In the genomic region with DNA sequence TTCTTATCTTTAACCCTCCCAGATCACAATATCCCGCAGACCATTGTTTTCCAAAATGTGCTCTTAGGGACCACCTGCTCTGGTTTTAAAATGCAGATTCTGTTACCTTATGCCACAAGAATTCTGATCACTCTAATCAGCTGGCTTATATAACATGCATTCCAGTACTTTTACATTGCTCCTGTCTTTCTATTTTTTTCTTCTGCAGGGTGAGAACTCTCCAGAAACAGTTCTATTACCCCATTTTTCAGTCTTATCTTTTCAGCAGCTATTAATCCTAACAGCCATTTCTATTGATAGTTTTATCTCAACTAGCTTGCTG, we compare ENCODE assay signal across 8 cellular contexts. TPM values are rescaled to one million over a fixed set of nuclear protein-coding genes. Genes with fewer than 3 reads are reported as not detected.
DNase-seq lines count a peak whose midpoint lies in the region; ATAC-seq and TF ChIP-seq lines count a peak whose summit lies in the region.

No MANE protein-coding gene starts in this region.

- H3K9me3 ChIP-seq in GM23248 (ENCODE audit: low read depth) (no peaks in the 10 kb centered on the region), psoas muscle (no peaks in the 10 kb centered on the region)

- POLR2A ChIA-PET in activated B cell treated with CpG ODN at 0.5 μM for 24 hours (lab: Charles Lee), result interaction anchor here (1.1 to 4.4 kb wide), 6 partner anchors 41 to 157 kb away, joined by 3 to 38 read pairs (median 6); a partner anchor contains a TSS

- TF ChIP-seq CTCF in activated B cell treated with CpG ODN at 0.5 μM for 24 hours (IDR thresholded peaks at IDR 0.05), result no peak
- TF ChIP-seq CTCF in fibroblast of the aortic adventitia (IDR thresholded peaks at IDR 0.05; ENCODE audit: insufficient read depth, low read length), result no peak
- no peak for TF ChIP-seq CTCF in psoas muscle (IDR thresholded peaks at IDR 0.05)

- H3K4me1 ChIP-seq in GM23248 (ENCODE audit: insufficient read depth) (peaks cover 41% of the 10 kb centered on the region), psoas muscle (peaks cover 47% of the 10 kb centered on the region)

- H3K79me2 ChIP-seq in GM23248 (ENCODE audit: insufficient read depth), result peaks cover 75% of the 10 kb centered on the region

- peak overlapping the region; percentile 84 for H3K27ac Mint-ChIP-seq in activated B cell treated with CpG ODN at 0.5 μM for 24 hours

- no peak for ATAC-seq in activated B cell treated with CpG ODN at 0.5 μM for 24 hours (ENCODE audit: low read depth)
- ATAC-seq in psoas muscle, result no peak
- no peak for ATAC-seq in GM18909 (IDR thresholded peaks at IDR 0.05; ENCODE audit: poor library complexity, unreplicated experiment)
- ATAC-seq in esophagus mucosa, result no peak
- ATAC-seq in GM18498 (IDR thresholded peaks at IDR 0.05; ENCODE audit: unreplicated experiment), result no peak

- peak overlapping the region; percentile 88 for H3K27ac ChIP-seq in GM23248
- H3K27ac ChIP-seq in psoas muscle, result peak overlapping the region; percentile 99

- peaks cover 23% of the 10 kb centered on the region for H3K36me3 Mint-ChIP-seq in activated B cell treated with CpG ODN at 0.5 μM for 24 hours (ENCODE audit: low read depth)

- peaks cover 62% of the 10 kb centered on the region for H3K4me1 Mint-ChIP-seq in activated B cell treated with CpG ODN at 0.5 μM for 24 hours

- DNase-seq in GM23248, result peak; percentile 19
- no peak for DNase-seq in activated B cell treated with CpG ODN at 0.5 μM for 24 hours
- peak; percentile 43 for DNase-seq in fibroblast of the aortic adventitia (ENCODE audit: low read depth)
- no peak for DNase-seq in psoas muscle
- no peak for DNase-seq in stimulated activated CD4-positive, alpha-beta T cell treated with anti-CD3 and anti-CD28 coated beads, Interleukin-4, amount 100 ng/mL, for 1 hour

- peak overlapping the region; percentile 74 for H3K4me3 Mint-ChIP-seq in activated B cell treated with CpG ODN at 0.5 μM for 24 hours

- CTCF ChIA-PET in activated B cell treated with CpG ODN at 0.5 μM for 24 hours (lab: Charles Lee), result interaction anchor here (0.9 to 2.2 kb wide), 5 partner anchors 77 to 344 kb away, joined by 3 to 9 read pairs (median 6); a partner anchor contains a TSS

- H3K27me3 Mint-ChIP-seq in activated B cell treated with CpG ODN at 0.5 μM for 24 hours, result peaks cover 1% of the 10 kb centered on the region

- peak overlapping the region; percentile 94 for H3K9ac ChIP-seq in GM23248

- H3K4me3 ChIP-seq in GM23248 (peak overlapping the region; percentile 91), fibroblast of the aortic adventitia (ENCODE audit: low read depth, low read length) (peak overlapping the region; percentile 98), psoas muscle (peak overlapping the region; percentile 97)

- peak overlapping the region; percentile 29 for H2AFZ ChIP-seq in GM23248

- H3F3A ChIP-seq in GM23248 (ENCODE audit: insufficient read depth), result peaks cover 25% of the 10 kb centered on the region

- intact Hi-C loops in activated B cell treated with CpG ODN at 0.5 μM for 24 hours (cut with micrococcal nuclease) (loop anchor here (1.0 to 5.0 kb wide), 5 partner anchors 15 to 327 kb away; no protein-coding TSS in a partner anchor), psoas muscle (cut with DNase I) (loop anchor here in 1 of 2 donors (5.0 to 10.0 kb wide), 2 partner anchors 67 to 339 kb away; a partner anchor contains a TSS)

- peaks cover 14% of the 10 kb centered on the region; the same call in 1 of the 2 replicates for H4K20me1 ChIP-seq in GM23248 (ENCODE audit: insufficient read depth)

- in situ Hi-C loops in GM23248 (cut with MboI), result no loop called here

- 95 to 100% methylated on average over 1 of the region's 1 CpG for WGBS in GM23248 (ENCODE audit: low coverage in 1 of 2, low lambda C conversion rate in 2 of 2, missing lambda C conversion rate in 2 of 2), 2 experiments
- WGBS in psoas muscle, 3 donors, result 3 to 8% (median 7%) methylated on average over 1 of the region's 1 CpG

- H3K27me3 ChIP-seq in GM23248 (replicated peaks; ENCODE audit: insufficient read depth) (no peaks in the 10 kb centered on the region), psoas muscle (ENCODE audit: insufficient read depth in 3 of 3, low read length in 2 of 3) (no peaks in the 10 kb centered on the region)

- no peaks in the 10 kb centered on the region for H3K9me2 ChIP-seq in GM23248 (ENCODE audit: insufficient read depth)

- H3K36me3 ChIP-seq in GM23248 (ENCODE audit: low read depth), result no peaks in the 10 kb centered on the region
- peaks cover 0 to 14% of the 10 kb centered on the region in 2 donors for H3K36me3 ChIP-seq in psoas muscle (ENCODE audit: insufficient read depth in 1 of 2, low read depth in 1 of 2)

- H3K4me2 ChIP-seq in GM23248 (ENCODE audit: unreplicated experiment), result peak overlapping the region; percentile 100

- H3K9me3 Mint-ChIP-seq in activated B cell treated with CpG ODN at 0.5 μM for 24 hours, result no peaks in the 10 kb centered on the region

RNA-seq across cellular contexts. Expression of a gene that starts 2.8 kb away (rescaled TPM):
- 263 and 295 TPM in 2 replicates for total RNA-seq in GM23248 (2014; rRNA removed; shearing (Covaris generic))
- polyA plus RNA-seq in GM23248 (2016; fragmentation: Nextera tagmentation; extraction: Ambion mirVana), result 689 and 690 TPM in 2 replicates
- 102 and 114 TPM in 2 replicates for total RNA-seq in activated B cell treated with CpG ODN at 0.5 μM for 24 hours
- total RNA-seq in fibroblast of the aortic adventitia (ENCODE audit: low replicate concordance), result 414 and 429 TPM in 2 replicates
- total RNA-seq in psoas muscle, result 100 to 1,000 TPM; 122 to 219 (median 171) TPM
- 100 to 1,000 TPM; 105 to 169 (median 117) TPM for polyA plus RNA-seq in psoas muscle
- 626 TPM for total RNA-seq in esophagus mucosa

Comparison
In these comparisons a context has a peak if more than half of its experiments do, and no peak if none do; other contexts are left out.
1. DNase-seq: peak in GM23248 (single experiment) and fibroblast of the aortic adventitia (single experiment); none in activated B cell treated with CpG ODN at 0.5 μM for 24 hours (single experiment), psoas muscle (0 of 2) and stimulated activated CD4-positive, alpha-beta T cell treated with anti-CD3 and anti-CD28 coated beads, Interleukin-4, amount 100 ng/mL, for 1 hour (single experiment).
2. Peak in every context shown above with its lines, with median percentiles within 50 percentile points of each other: H3K4me3 ChIP-seq.